ENCODE assay signal across 30 cellular contexts in the genomic region with DNA sequence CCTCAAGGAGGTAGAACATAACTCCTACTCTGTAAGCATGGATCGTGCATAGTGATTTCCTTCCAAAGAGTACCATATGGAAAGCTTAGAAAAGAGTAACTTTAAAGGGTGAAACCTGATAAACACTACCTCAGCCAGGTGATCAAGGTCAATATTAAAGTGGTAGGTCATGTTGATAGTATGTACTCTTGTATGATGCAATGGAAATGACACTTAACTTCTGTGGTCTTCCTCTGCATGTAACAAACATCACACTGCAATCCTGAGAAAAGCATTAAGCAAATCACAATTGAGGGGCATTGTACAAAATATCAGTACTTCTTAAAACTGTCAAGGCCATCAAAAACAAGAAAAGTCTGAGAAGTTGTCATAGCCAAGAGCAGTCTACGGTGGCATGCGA.
"Had no signal": no experiment of that assay in that cellular context is flagged by ENCODE, and none has a peak within 500 bp of the region (broad histone marks: within the 10 kb centered on the region; RNA-seq: fewer than 3 reads in every experiment).

No MANE protein-coding gene starts in this region.

- H3K27me3 ChIP-seq: neural progenitor cell, ovary, spleen, suprapubic skin, testis, tibial artery, transverse colon, upper lobe of right lung, uterus had no signal

- H3K27ac Mint-ChIP-seq: natural killer cell; nephron; neural progenitor cell; progenitor cell of endocrine pancreas; stimulated activated memory B cell treated with anti-CD40 and anti-IgM and Interleukin-4, amounts not matched to agents 10 μg/mL and 1 μg/mL and 100 μg/mL, for 72 hours; type B pancreatic cell had no signal

- ATAC-seq: natural killer cell; psoas muscle; right cardiac atrium; sciatic nerve; stimulated activated memory B cell treated with anti-CD40 and anti-IgM and Interleukin-4, amounts not matched to agents 10 μg/mL and 1 μg/mL and 100 μg/mL, for 72 hours; stimulated activated naive CD8-positive, alpha-beta T cell treated with anti-CD3 and anti-CD28 coated beads, Interleukin-15, amount 100 ng/mL, for 72 hours; stimulated activated naive CD8-positive, alpha-beta T cell treated with anti-CD3 and anti-CD28 coated beads, Interleukin-15, Interleukin-2, amounts not matched to agents 100 U/mL and 50 U/mL, for 24 hours; upper lobe of right lung had no signal

- H3K9me3 Mint-ChIP-seq: neural progenitor cell; stimulated activated memory B cell treated with anti-CD40 and anti-IgM and Interleukin-4, amounts not matched to agents 10 μg/mL and 1 μg/mL and 100 μg/mL, for 72 hours; stimulated activated naive CD8-positive, alpha-beta T cell treated with anti-CD3 and anti-CD28 coated beads, Interleukin-15, amount 100 ng/mL, for 72 hours; type B pancreatic cell had no signal

- DNase-seq: natural killer cell; occipital lobe; ovary; psoas muscle; right cardiac atrium; spleen; stimulated activated CD4-positive, alpha-beta T cell treated with anti-CD3 and anti-CD28 coated beads, Interleukin-12 subunit alpha, Interleukin-12 subunit beta, amount 100 ng/mL, for 4 hours; stimulated activated CD4-positive, alpha-beta T cell treated with anti-CD3 and anti-CD28 coated beads, Interleukin-1b, Interleukin-23, amount 100 ng/mL, for 48 hours; stimulated activated CD4-positive, alpha-beta T cell treated with anti-CD3 and anti-CD28 coated beads, Interleukin-4, amount 100 ng/mL, for 1 hour; stimulated activated CD4-positive, alpha-beta T cell treated with anti-CD3 and anti-CD28 coated beads, Interleukin-4, amount 100 ng/mL, for 4 hours; stimulated activated CD8-positive, alpha-beta memory T cell treated with anti-CD3 and anti-CD28 coated beads, Interleukin-4, amount 100 ng/mL, for 48 hours; stimulated activated naive CD4-positive, alpha-beta T cell; stimulated activated naive CD8-positive, alpha-beta T cell treated with anti-CD3 and anti-CD28 coated beads, Interleukin-15, amount 100 ng/mL, for 72 hours; stimulated activated naive CD8-positive, alpha-beta T cell treated with anti-CD3 and anti-CD28 coated beads, Interleukin-15, Interleukin-2, amounts not matched to agents 100 U/mL and 50 U/mL, for 24 hours; substantia nigra; testis; tibial artery; transverse colon; upper lobe of right lung; uterus had no signal

- H3K4me1 Mint-ChIP-seq: natural killer cell; nephron; neural progenitor cell; stimulated activated memory B cell treated with anti-CD40 and anti-IgM and Interleukin-4, amounts not matched to agents 10 μg/mL and 1 μg/mL and 100 μg/mL, for 72 hours; stimulated activated naive CD8-positive, alpha-beta T cell treated with anti-CD3 and anti-CD28 coated beads, Interleukin-15, amount 100 ng/mL, for 72 hours had no signal

- H3K9ac ChIP-seq: neural progenitor cell, parathyroid adenoma had no signal

- H2AFZ ChIP-seq: neural progenitor cell, parathyroid adenoma had no signal

- H3K79me2 ChIP-seq: parathyroid adenoma had no signal

- H3K4me3 ChIP-seq: neural progenitor cell, ovary, psoas muscle, skin epidermis, smooth muscle cell, spleen, suprapubic skin, testis, tibial artery, transverse colon, upper lobe of right lung, uterus had no signal

- H3K36me3 Mint-ChIP-seq: natural killer cell; neural progenitor cell; stimulated activated memory B cell treated with anti-CD40 and anti-IgM and Interleukin-4, amounts not matched to agents 10 μg/mL and 1 μg/mL and 100 μg/mL, for 72 hours; type B pancreatic cell had no signal

- H3K4me3 Mint-ChIP-seq: natural killer cell; nephron; neural progenitor cell; stimulated activated memory B cell treated with anti-CD40 and anti-IgM and Interleukin-4, amounts not matched to agents 10 μg/mL and 1 μg/mL and 100 μg/mL, for 72 hours; stimulated activated naive CD8-positive, alpha-beta T cell treated with anti-CD3 and anti-CD28 coated beads, Interleukin-15, amount 100 ng/mL, for 72 hours; type B pancreatic cell had no signal

- H3K36me3 ChIP-seq: neural progenitor cell, ovary, spleen, suprapubic skin, tibial artery, transverse colon, upper lobe of right lung, uterus had no signal

- H3K4me1 ChIP-seq: neural progenitor cell, parathyroid adenoma, spleen, suprapubic skin, tibial artery, transverse colon, upper lobe of right lung, uterus had no signal

- H3K27ac ChIP-seq: neural progenitor cell, ovary, parathyroid adenoma, psoas muscle, spleen, suprapubic skin, testis, tibial artery, transverse colon, upper lobe of right lung, uterus had no signal

- H3K27me3 Mint-ChIP-seq: progenitor cell of endocrine pancreas; stimulated activated naive CD8-positive, alpha-beta T cell treated with anti-CD3 and anti-CD28 coated beads, Interleukin-15, amount 100 ng/mL, for 72 hours; type B pancreatic cell had no signal

- H3K9me3 ChIP-seq: ovary, psoas muscle, spleen, suprapubic skin, testis, transverse colon, upper lobe of right lung, uterus had no signal

- H3K4me2 ChIP-seq: neural progenitor cell, smooth muscle cell had no signal
